In genomic region chr6:149093643-149094042, GRCh38 we compare ENCODE assay signal across 10 cellular contexts.
DNase-seq lines count a peak whose midpoint lies in the region; ATAC-seq, FAIRE-seq and TF ChIP-seq lines count a peak whose summit lies in the region.
"Had no signal": no experiment of that assay in that cellular context is flagged by ENCODE, and none has a peak within 500 bp of the region (broad histone marks: within the 10 kb centered on the region; RNA-seq: fewer than 3 reads in every experiment).

No MANE protein-coding gene starts in this region.

- H3K27ac Mint-ChIP-seq in activated T-cell treated with anti-CD3 and anti-CD28 coated beads, Interleukin-2, amount 50 U/mL, for 24 hours, result peak overlapping the region; percentile 94
- no peak overlapping the region for H3K27ac Mint-ChIP-seq in stimulated activated naive B cell treated with anti-CD40 and anti-IgM and Interleukin-4, amounts not matched to agents 10 μg/mL and 1 μg/mL and 100 μg/mL, for 72 hours
- H3K27ac Mint-ChIP-seq: endodermal cell had no signal

- no peak overlapping the region for H3K9ac ChIP-seq in H1 (replicated peaks in 1 of 4; ENCODE audit: extremely low read depth in 1 of 4, low read depth in 3 of 4, low read length in 3 of 4)

- H3K36me3 Mint-ChIP-seq in activated T-cell treated with anti-CD3 and anti-CD28 coated beads, Interleukin-2, amount 50 U/mL, for 24 hours (ENCODE audit: low read depth), result peaks cover 13% of the 10 kb centered on the region
- H3K36me3 Mint-ChIP-seq in stimulated activated naive B cell treated with anti-CD40 and anti-IgM and Interleukin-4, amounts not matched to agents 10 μg/mL and 1 μg/mL and 100 μg/mL, for 72 hours, result peaks cover 5% of the 10 kb centered on the region in 2 donors

- no peak for FAIRE-seq in H1 (lab: Jason Lieb, UNC)

- CTCF ChIA-PET in H1 (lab: Charles Lee; ENCODE audit: partially characterized antibody), result interaction anchor here (0.6 to 2.8 kb wide), 4 partner anchors 8 to 102 kb away, joined by 4 to 12 read pairs (median 6); no protein-coding TSS in a partner anchor

- TF ChIP-seq EP300 in H1 (IDR thresholded peaks at IDR 0.05; ENCODE audit: borderline replicate concordance in 1 of 2, low read depth in 2 of 2, low read length in 2 of 2), result no peak

- H3K79me2 ChIP-seq in H1 (ENCODE audit: control insufficient read depth in 1 of 2, insufficient read depth in 2 of 2, low read length in 2 of 2), result no peaks in the 10 kb centered on the region

- H3K9me3 ChIP-seq in SJSA1 (replicated peaks) (0 out of 2 replicates have a peak, but pooled peaks cover 2% of the 10 kb centered on the region), H1 (ENCODE audit: insufficient read depth in 2 of 2, low read depth in 1 of 2, low read length in 1 of 2) (0 out of 4 replicates have a peak, but pooled peaks cover 0 to 2% of the 10 kb centered on the region in 2 experiments)

- H3K4me3 Mint-ChIP-seq in activated T-cell treated with anti-CD3 and anti-CD28 coated beads, Interleukin-2, amount 50 U/mL, for 24 hours, result no peak overlapping the region
- no peak overlapping the region for H3K4me3 Mint-ChIP-seq in stimulated activated naive B cell treated with anti-CD40 and anti-IgM and Interleukin-4, amounts not matched to agents 10 μg/mL and 1 μg/mL and 100 μg/mL, for 72 hours
- H3K4me3 Mint-ChIP-seq: endodermal cell had no signal

- H3K4me1 Mint-ChIP-seq in activated T-cell treated with anti-CD3 and anti-CD28 coated beads, Interleukin-2, amount 50 U/mL, for 24 hours (ENCODE audit: low read depth), result peaks cover 58% of the 10 kb centered on the region
- peaks cover 6 to 18% of the 10 kb centered on the region in 2 donors for H3K4me1 Mint-ChIP-seq in stimulated activated naive B cell treated with anti-CD40 and anti-IgM and Interleukin-4, amounts not matched to agents 10 μg/mL and 1 μg/mL and 100 μg/mL, for 72 hours

- no peak overlapping the region for H3K18ac ChIP-seq in H1 (ENCODE audit: extremely low read depth, low read length)

- peak overlapping the region; percentile 74 for H3K27ac ChIP-seq in SJSA1
- no peak overlapping the region for H3K27ac ChIP-seq in H1 (ENCODE audit: low read depth, low read length)

- no peak for ATAC-seq in stimulated activated naive B cell treated with anti-CD40 and anti-IgM and Interleukin-4, amounts not matched to agents 10 μg/mL and 1 μg/mL and 100 μg/mL, for 72 hours (replicated peaks)

- POLR2A ChIA-PET in H1 (lab: Charles Lee; ENCODE audit: partially characterized antibody), result no interaction called here

- H3K4me2 ChIP-seq in H1 (ENCODE audit: insufficient read depth in 1 of 2, low read depth in 2 of 2, low read length in 2 of 2), result no peak overlapping the region

- peaks cover 12% of the 10 kb centered on the region for H3K9me3 Mint-ChIP-seq in activated T-cell treated with anti-CD3 and anti-CD28 coated beads, Interleukin-2, amount 50 U/mL, for 24 hours
- peaks cover 7% of the 10 kb centered on the region in 2 donors for H3K9me3 Mint-ChIP-seq in stimulated activated naive B cell treated with anti-CD40 and anti-IgM and Interleukin-4, amounts not matched to agents 10 μg/mL and 1 μg/mL and 100 μg/mL, for 72 hours

- H4K8ac ChIP-seq in H1 (ENCODE audit: extremely low read depth, insufficient read depth, low read length), result no peak overlapping the region

- WGBS in H1 (ENCODE audit: extremely low coverage in 1 of 2, insufficient coverage in 1 of 2, insufficient read length in 1 of 2, insufficient replicate concordance in 2 of 2, low coverage in 1 of 2, low lambda C conversion rate in 2 of 2, missing lambda C conversion rate in 1 of 2), 2 experiments, result 77% methylated on average over 3 of the region's 3 CpGs; no CpG with 5 or more reads in 1 of the 2 experiments

- DNase-seq in activated T-cell treated with anti-CD3 and anti-CD28 coated beads, Interleukin-2, amount 50 U/mL, for 24 hours, result no peak
- no peak for DNase-seq in activated T-cell treated with anti-CD3 and anti-CD28 coated beads, Interleukin-2, amount 50 U/mL, for 1 hour
- DNase-seq in SJSA1 (ENCODE audit: low read depth in 1 of 2, low spot score in 2 of 2), result peak; percentile 54 to 84
- no peak for DNase-seq in H1 (ENCODE audit: low read depth in 1 of 2, low spot score in 2 of 2)
- peak; percentile 77 for DNase-seq in smooth muscle cell of the brain vasculature (ENCODE audit: low read depth, low spot score)
- no peak for DNase-seq in NCI-H510A (lab: John Stamatoyannopoulos, UW)
- DNase-seq in stimulated activated naive B cell treated with anti-CD40 and anti-IgM and Interleukin-4, amounts not matched to agents 10 μg/mL and 1 μg/mL and 100 μg/mL, for 72 hours, result no peak
- no peak for DNase-seq in NCI-H526 (lab: John Stamatoyannopoulos, UW)
- DNase-seq: activated effector memory CD4-positive, alpha-beta T cell treated with anti-CD3 and anti-CD28 coated beads, Interleukin-2, amount 50 U/mL, for 16 hours had no signal

- H3K36me3 ChIP-seq in SJSA1, result no peaks in the 10 kb centered on the region
- H3K36me3 ChIP-seq in H1 (ENCODE audit: control insufficient read depth in 2 of 4, insufficient read depth in 4 of 4, low read length in 3 of 4), result no peaks in the 10 kb centered on the region

- H2BK5ac ChIP-seq in H1 (ENCODE audit: low read depth, low read length), result peak overlapping the region; percentile 58; the same call in 1 of the 2 replicates

- H3K4me1 ChIP-seq in SJSA1 (replicated peaks) (peaks cover 39% of the 10 kb centered on the region), H1 (replicated peaks in 1 of 4; ENCODE audit: control insufficient read depth in 3 of 4, insufficient read depth in 4 of 4, low read length in 3 of 4) (peaks cover 3 to 6% (median 4%) of the 10 kb centered on the region in 4 experiments; a peak in 4 of 7 replicates)

- no peaks in the 10 kb centered on the region for H4K20me1 ChIP-seq in H1 (replicated peaks in 1 of 2; ENCODE audit: control insufficient read depth in 1 of 2, insufficient read depth in 2 of 2, low read length in 2 of 2)

- H2BK20ac ChIP-seq in H1 (ENCODE audit: low read length), result 0 out of 2 replicates have a peak overlapping the region, but pooled peaks have one; percentile 10

- no peaks in the 10 kb centered on the region for H3K27me3 Mint-ChIP-seq in activated T-cell treated with anti-CD3 and anti-CD28 coated beads, Interleukin-2, amount 50 U/mL, for 24 hours
- H3K27me3 Mint-ChIP-seq in stimulated activated naive B cell treated with anti-CD40 and anti-IgM and Interleukin-4, amounts not matched to agents 10 μg/mL and 1 μg/mL and 100 μg/mL, for 72 hours, result no peaks in the 10 kb centered on the region

- no peaks in the 10 kb centered on the region for H3K27me3 ChIP-seq in SJSA1 (replicated peaks)
- no peaks in the 10 kb centered on the region for H3K27me3 ChIP-seq in H1 (replicated peaks in 1 of 4; ENCODE audit: control insufficient read depth in 3 of 4, extremely low read depth in 1 of 4, insufficient read depth in 3 of 4, low read length in 3 of 4)

- H2AK5ac ChIP-seq in H1 (ENCODE audit: low read depth, low read length), result 0 out of 2 replicates have a peak overlapping the region, but pooled peaks have one; percentile 40

- TF ChIP-seq RAD21 in H1 (IDR thresholded peaks at IDR 0.05 in 1 of 2, conservative IDR thresholded peaks at IDR 0.05 in 1 of 2; ENCODE audit: low read depth in 2 of 2, low read length in 2 of 2), result no peak

- H3K4me3 ChIP-seq in SJSA1 (no peak overlapping the region), H1 (ENCODE audit: extremely low read depth in 1 of 4, insufficient read depth in 2 of 4, low read depth in 3 of 4, low read length in 4 of 4) (no peak overlapping the region)

- no peak overlapping the region for H4K91ac ChIP-seq in H1 (replicated peaks; ENCODE audit: insufficient read length, low read length)

- peak overlapping the region; percentile 78 for H2AFZ ChIP-seq in H1 (ENCODE audit: low read length)

- no peak for TF ChIP-seq POLR2A in H1 (IDR thresholded peaks at IDR 0.05; ENCODE audit: control extremely low read depth in 1 of 2, low read depth in 2 of 2, low read length in 2 of 2)

- H2BK12ac ChIP-seq in H1 (ENCODE audit: low read depth, low read length), result no peak overlapping the region

- H4K5ac ChIP-seq in H1 (ENCODE audit: insufficient read length, low read depth, low read length), result no peak overlapping the region

- no peak overlapping the region for H3K56ac ChIP-seq in H1 (replicated peaks; ENCODE audit: insufficient read length, low read depth, low read length)

- H3K4ac ChIP-seq in H1 (replicated peaks; ENCODE audit: insufficient read length, low read depth, low read length), result peak overlapping the region; percentile 65

- H3K23ac ChIP-seq in H1 (ENCODE audit: insufficient read length), result no peak overlapping the region

- H3K79me1 ChIP-seq in H1 (ENCODE audit: low read depth, low read length), result no peaks in the 10 kb centered on the region; the same call in 1 of the 2 replicates

- no peak overlapping the region for H2BK15ac ChIP-seq in H1 (ENCODE audit: low read length)

- no peaks in the 10 kb centered on the region for H3K23me2 ChIP-seq in H1 (ENCODE audit: low read depth, low read length)

- no peak overlapping the region for H3K14ac ChIP-seq in H1 (ENCODE audit: insufficient read length)

- TF ChIP-seq CTCF in H1 (IDR thresholded peaks at IDR 0.05; ENCODE audit: control extremely low read depth in 1 of 3, insufficient read depth in 1 of 3, low read depth in 1 of 3, low read length in 3 of 3), result no peak

- H2BK120ac ChIP-seq in H1 (replicated peaks; ENCODE audit: low read depth, low read length), result no peak overlapping the region

TF ChIP-seq in H1, 55 proteins besides CTCF, POLR2A, EP300 and RAD21:
- TF ChIP-seq MAFK (IDR thresholded peaks at IDR 0.05; ENCODE audit: low read depth, low read length), result no peak
- no peak for TF ChIP-seq ZNF274 (IDR thresholded peaks at IDR 0.05; ENCODE audit: borderline replicate concordance, extremely low read depth, low read length)
- TF ChIP-seq RBBP5 (IDR thresholded peaks at IDR 0.05; ENCODE audit: borderline replicate concordance, low read depth, low read length), result no peak
- no peak for TF ChIP-seq SAP30 (IDR thresholded peaks at IDR 0.05; ENCODE audit: insufficient read depth, insufficient replicate concordance, low read length)
- no peak for TF ChIP-seq CBX8 (IDR thresholded peaks at IDR 0.05; ENCODE audit: borderline replicate concordance, low read depth, low read length)
- no peak for TF ChIP-seq TAF1 (IDR thresholded peaks at IDR 0.05; ENCODE audit: low read depth, low read length)
- TF ChIP-seq RNF2 (IDR thresholded peaks at IDR 0.05; ENCODE audit: borderline replicate concordance, low read depth, low read length, missing control alignments, poor library complexity, severe bottlenecking), result no peak
- no peak for TF ChIP-seq SIX5 (IDR thresholded peaks at IDR 0.05; ENCODE audit: low read depth, low read length)
- no peak for TF ChIP-seq CHD1 (IDR thresholded peaks at IDR 0.05; ENCODE audit: low read depth, low read length)
- TF ChIP-seq KDM4A (IDR thresholded peaks at IDR 0.05; ENCODE audit: low read depth, low read length, severe bottlenecking), result no peak
- TF ChIP-seq ASH2L (IDR thresholded peaks at IDR 0.05; ENCODE audit: low read length), result no peak

Comparison
In these comparisons a context has a peak if more than half of its experiments do, and no peak if none do; other contexts are left out.
1. DNase-seq: peak in SJSA1 (2 of 2) and smooth muscle cell of the brain vasculature (single experiment); none in activated T-cell treated with anti-CD3 and anti-CD28 coated beads, Interleukin-2, amount 50 U/mL, for 24 hours (single experiment), activated T-cell treated with anti-CD3 and anti-CD28 coated beads, Interleukin-2, amount 50 U/mL, for 1 hour (single experiment), H1 (0 of 2), NCI-H510A (single experiment), stimulated activated naive B cell treated with anti-CD40 and anti-IgM and Interleukin-4, amounts not matched to agents 10 μg/mL and 1 μg/mL and 100 μg/mL, for 72 hours (single experiment) and NCI-H526 (0 of 2).